In the genomic region with DNA sequence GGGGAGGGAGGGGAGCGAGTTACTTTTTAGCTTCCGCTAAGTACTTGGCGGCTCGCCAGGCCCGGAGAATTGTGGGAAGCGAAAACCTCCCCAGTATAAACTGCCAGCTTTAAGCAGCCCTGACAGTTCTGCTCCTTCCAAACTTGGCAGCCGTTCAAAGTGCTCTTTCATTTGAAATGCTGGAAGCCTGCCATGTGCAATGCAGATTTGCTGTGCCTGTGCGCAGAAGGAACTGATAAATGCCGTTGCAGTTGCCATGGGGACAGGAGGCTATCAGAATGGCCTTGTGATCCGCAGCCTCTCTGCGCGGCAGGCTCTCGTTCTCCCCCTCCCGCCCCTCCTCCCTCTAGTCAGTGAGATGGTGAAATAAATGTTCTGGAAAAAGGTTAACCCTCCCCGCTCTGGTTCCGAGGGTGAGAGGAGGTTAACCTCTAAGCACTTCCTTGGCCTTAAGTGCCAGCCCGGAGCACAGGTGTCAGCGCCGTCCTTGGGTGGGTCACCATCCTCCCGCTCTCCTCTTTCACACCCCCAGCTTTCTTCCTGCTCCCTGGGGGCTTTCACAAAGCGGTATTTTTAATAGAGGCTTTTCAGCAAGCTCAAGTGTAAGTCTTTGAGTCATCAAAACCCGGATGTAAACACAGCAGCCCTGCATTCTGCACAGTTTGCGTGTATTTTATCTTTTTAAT, we compare ENCODE assay signal across 1 cellular context.
TF ChIP-seq lines count a peak whose summit lies in the region.

No MANE protein-coding gene starts in this region.

TF ChIP-seq in GM12878, 131 proteins besides CTCF, POLR2A, EP300 and RAD21 (continues in another document):
- TF ChIP-seq SMAD1 (IDR thresholded peaks at IDR 0.05; ENCODE audit: low read depth, partially characterized antibody) = peak; percentile 99
- TF ChIP-seq, protein P1, sequence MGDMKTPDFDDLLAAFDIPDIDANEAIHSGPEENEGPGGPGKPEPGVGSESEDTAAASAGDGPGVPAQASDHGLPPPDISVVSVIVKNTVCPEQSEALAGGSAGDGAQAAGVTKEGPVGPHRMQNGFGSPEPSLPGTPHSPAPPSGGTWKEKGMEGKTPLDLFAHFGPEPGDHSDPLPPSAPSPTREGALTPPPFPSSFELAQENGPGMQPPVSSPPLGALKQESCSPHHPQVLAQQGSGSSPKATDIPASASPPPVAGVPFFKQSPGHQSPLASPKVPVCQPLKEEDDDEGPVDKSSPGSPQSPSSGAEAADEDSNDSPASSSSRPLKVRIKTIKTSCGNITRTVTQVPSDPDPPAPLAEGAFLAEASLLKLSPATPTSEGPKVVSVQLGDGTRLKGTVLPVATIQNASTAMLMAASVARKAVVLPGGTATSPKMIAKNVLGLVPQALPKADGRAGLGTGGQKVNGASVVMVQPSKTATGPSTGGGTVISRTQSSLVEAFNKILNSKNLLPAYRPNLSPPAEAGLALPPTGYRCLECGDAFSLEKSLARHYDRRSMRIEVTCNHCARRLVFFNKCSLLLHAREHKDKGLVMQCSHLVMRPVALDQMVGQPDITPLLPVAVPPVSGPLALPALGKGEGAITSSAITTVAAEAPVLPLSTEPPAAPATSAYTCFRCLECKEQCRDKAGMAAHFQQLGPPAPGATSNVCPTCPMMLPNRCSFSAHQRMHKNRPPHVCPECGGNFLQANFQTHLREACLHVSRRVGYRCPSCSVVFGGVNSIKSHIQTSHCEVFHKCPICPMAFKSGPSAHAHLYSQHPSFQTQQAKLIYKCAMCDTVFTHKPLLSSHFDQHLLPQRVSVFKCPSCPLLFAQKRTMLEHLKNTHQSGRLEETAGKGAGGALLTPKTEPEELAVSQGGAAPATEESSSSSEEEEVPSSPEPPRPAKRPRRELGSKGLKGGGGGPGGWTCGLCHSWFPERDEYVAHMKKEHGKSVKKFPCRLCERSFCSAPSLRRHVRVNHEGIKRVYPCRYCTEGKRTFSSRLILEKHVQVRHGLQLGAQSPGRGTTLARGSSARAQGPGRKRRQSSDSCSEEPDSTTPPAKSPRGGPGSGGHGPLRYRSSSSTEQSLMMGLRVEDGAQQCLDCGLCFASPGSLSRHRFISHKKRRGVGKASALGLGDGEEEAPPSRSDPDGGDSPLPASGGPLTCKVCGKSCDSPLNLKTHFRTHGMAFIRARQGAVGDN (IDR thresholded peaks at IDR 0.05) = peak; percentile 60
- no peak for TF ChIP-seq NFYA (IDR thresholded peaks at IDR 0.05; ENCODE audit: borderline replicate concordance, low read depth, low read length)
- peak; percentile 94 for TF ChIP-seq MXI1 (IDR thresholded peaks at IDR 0.05; ENCODE audit: low read depth, low read length)
- TF ChIP-seq IKZF2 (IDR thresholded peaks at IDR 0.05) = peak in 1 of 2 experiments; percentile 64
- TF ChIP-seq KLF5 (IDR thresholded peaks at IDR 0.05; ENCODE audit: partially characterized antibody) = peak; percentile 42
- no peak for TF ChIP-seq STAT1 (conservative IDR thresholded peaks at IDR 0.05)
- TF ChIP-seq ZBED1 (IDR thresholded peaks at IDR 0.05; ENCODE audit: borderline replicate concordance) = 0 out of 2 replicates have a peak, but pooled peaks have one; percentile 37
- TF ChIP-seq, protein P2, sequence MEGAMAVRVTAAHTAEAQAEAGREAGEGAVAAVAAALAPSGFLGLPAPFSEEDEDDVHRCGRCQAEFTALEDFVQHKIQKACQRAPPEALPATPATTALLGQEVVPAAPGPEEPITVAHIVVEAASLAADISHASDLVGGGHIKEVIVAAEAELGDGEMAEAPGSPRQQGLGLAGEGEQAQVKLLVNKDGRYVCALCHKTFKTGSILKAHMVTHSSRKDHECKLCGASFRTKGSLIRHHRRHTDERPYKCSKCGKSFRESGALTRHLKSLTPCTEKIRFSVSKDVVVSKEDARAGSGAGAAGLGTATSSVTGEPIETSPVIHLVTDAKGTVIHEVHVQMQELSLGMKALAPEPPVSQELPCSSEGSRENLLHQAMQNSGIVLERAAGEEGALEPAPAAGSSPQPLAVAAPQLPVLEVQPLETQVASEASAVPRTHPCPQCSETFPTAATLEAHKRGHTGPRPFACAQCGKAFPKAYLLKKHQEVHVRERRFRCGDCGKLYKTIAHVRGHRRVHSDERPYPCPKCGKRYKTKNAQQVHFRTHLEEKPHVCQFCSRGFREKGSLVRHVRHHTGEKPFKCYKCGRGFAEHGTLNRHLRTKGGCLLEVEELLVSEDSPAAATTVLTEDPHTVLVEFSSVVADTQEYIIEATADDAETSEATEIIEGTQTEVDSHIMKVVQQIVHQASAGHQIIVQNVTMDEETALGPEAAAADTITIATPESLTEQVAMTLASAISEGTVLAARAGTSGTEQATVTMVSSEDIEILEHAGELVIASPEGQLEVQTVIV (IDR thresholded peaks at IDR 0.05; ENCODE audit: borderline replicate concordance, partially characterized antibody) = no peak
- TF ChIP-seq, protein P3, sequence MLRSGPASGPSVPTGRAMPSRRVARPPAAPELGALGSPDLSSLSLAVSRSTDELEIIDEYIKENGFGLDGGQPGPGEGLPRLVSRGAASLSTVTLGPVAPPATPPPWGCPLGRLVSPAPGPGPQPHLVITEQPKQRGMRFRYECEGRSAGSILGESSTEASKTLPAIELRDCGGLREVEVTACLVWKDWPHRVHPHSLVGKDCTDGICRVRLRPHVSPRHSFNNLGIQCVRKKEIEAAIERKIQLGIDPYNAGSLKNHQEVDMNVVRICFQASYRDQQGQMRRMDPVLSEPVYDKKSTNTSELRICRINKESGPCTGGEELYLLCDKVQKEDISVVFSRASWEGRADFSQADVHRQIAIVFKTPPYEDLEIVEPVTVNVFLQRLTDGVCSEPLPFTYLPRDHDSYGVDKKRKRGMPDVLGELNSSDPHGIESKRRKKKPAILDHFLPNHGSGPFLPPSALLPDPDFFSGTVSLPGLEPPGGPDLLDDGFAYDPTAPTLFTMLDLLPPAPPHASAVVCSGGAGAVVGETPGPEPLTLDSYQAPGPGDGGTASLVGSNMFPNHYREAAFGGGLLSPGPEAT (IDR thresholded peaks at IDR 0.05; ENCODE audit: low read depth) = peak; percentile 45; the same call in 1 of the 2 replicates
- peak; percentile 75; the same call in 1 of the 2 replicates for TF ChIP-seq TAF1 (IDR thresholded peaks at IDR 0.05; ENCODE audit: borderline replicate concordance, low read depth, low read length)
- TF ChIP-seq, protein P4, sequence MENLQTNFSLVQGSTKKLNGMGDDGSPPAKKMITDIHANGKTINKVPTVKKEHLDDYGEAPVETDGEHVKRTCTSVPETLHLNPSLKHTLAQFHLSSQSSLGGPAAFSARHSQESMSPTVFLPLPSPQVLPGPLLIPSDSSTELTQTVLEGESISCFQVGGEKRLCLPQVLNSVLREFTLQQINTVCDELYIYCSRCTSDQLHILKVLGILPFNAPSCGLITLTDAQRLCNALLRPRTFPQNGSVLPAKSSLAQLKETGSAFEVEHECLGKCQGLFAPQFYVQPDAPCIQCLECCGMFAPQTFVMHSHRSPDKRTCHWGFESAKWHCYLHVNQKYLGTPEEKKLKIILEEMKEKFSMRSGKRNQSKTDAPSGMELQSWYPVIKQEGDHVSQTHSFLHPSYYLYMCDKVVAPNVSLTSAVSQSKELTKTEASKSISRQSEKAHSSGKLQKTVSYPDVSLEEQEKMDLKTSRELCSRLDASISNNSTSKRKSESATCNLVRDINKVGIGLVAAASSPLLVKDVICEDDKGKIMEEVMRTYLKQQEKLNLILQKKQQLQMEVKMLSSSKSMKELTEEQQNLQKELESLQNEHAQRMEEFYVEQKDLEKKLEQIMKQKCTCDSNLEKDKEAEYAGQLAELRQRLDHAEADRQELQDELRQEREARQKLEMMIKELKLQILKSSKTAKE (IDR thresholded peaks at IDR 0.05; ENCODE audit: low read depth, poor library complexity, severe bottlenecking) = peak; percentile 73
- peak; percentile 48 for TF ChIP-seq NBN (IDR thresholded peaks at IDR 0.05)
- peak; percentile 75 for TF ChIP-seq CBFB (IDR thresholded peaks at IDR 0.05; ENCODE audit: low read depth)
- peak; percentile 52 for TF ChIP-seq NR2F1 (conservative IDR thresholded peaks at IDR 0.05)
- peak; percentile 7 for TF ChIP-seq RELA (IDR thresholded peaks at IDR 0.05; ENCODE audit: borderline replicate concordance, partially characterized antibody)
- peak; percentile 39; the same call in 1 of the 2 replicates for TF ChIP-seq CREB1 (IDR thresholded peaks at IDR 0.05; ENCODE audit: low read depth)
- no peak for TF ChIP-seq WRNIP1 (IDR thresholded peaks at IDR 0.05; ENCODE audit: borderline replicate concordance, low read depth, low read length)
- TF ChIP-seq, protein P5, sequence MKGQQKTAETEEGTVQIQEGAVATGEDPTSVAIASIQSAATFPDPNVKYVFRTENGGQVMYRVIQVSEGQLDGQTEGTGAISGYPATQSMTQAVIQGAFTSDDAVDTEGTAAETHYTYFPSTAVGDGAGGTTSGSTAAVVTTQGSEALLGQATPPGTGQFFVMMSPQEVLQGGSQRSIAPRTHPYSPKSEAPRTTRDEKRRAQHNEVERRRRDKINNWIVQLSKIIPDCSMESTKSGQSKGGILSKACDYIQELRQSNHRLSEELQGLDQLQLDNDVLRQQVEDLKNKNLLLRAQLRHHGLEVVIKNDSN (IDR thresholded peaks at IDR 0.05; ENCODE audit: borderline replicate concordance, extremely low read length, insufficient read depth, low read depth, low read length) = peak; percentile 27
- TF ChIP-seq TBL1XR1 (IDR thresholded peaks at IDR 0.05; ENCODE audit: low read depth, low read length) = no peak
- TF ChIP-seq ATF3 (IDR thresholded peaks at IDR 0.05; ENCODE audit: borderline replicate concordance, extremely low read depth, low read depth, low read length) = no peak
- peak; percentile 77; the same call in 1 of the 2 replicates for TF ChIP-seq YY1 (IDR thresholded peaks at IDR 0.05; ENCODE audit: low read depth, low read length)
- no peak for TF ChIP-seq CEBPZ (IDR thresholded peaks at IDR 0.05; ENCODE audit: low read depth, low read length)
- no peak for TF ChIP-seq ZNF274 (IDR thresholded peaks at IDR 0.05; ENCODE audit: insufficient read depth, insufficient read length)
- 0 out of 2 replicates have a peak, but pooled peaks have one; percentile 29 for TF ChIP-seq ATF7 (IDR thresholded peaks at IDR 0.05; ENCODE audit: low read depth)
- peak; percentile 24; the same call in 1 of the 2 replicates for TF ChIP-seq IRF4 (IDR thresholded peaks at IDR 0.05; ENCODE audit: low read depth, low read length)
- TF ChIP-seq E2F4 (IDR thresholded peaks at IDR 0.05; ENCODE audit: low read depth, low read length) = 0 out of 2 replicates have a peak, but pooled peaks have one; percentile 29
- TF ChIP-seq MAX (IDR thresholded peaks at IDR 0.05; ENCODE audit: low read depth, low read length) = peak; percentile 35; the same call in 1 of the 2 replicates
- peak; percentile 83 for TF ChIP-seq IKZF1 (conservative IDR thresholded peaks at IDR 0.05)
- TF ChIP-seq HDGF (IDR thresholded peaks at IDR 0.05) = peak; percentile 32; the same call in 1 of the 2 replicates
- TF ChIP-seq PML (IDR thresholded peaks at IDR 0.05; ENCODE audit: low read length) = peak; percentile 11; the same call in 1 of the 2 replicates
- peak; percentile 64 for TF ChIP-seq DPF2 (IDR thresholded peaks at IDR 0.05)
- TF ChIP-seq MYB (IDR thresholded peaks at IDR 0.05; ENCODE audit: borderline replicate concordance, low read depth, low read length) = peak; percentile 88; the same call in 1 of the 2 replicates
- TF ChIP-seq BMI1 (IDR thresholded peaks at IDR 0.05; ENCODE audit: borderline replicate concordance) = peak; percentile 97
- TF ChIP-seq CBX3 (IDR thresholded peaks at IDR 0.05; ENCODE audit: borderline replicate concordance, low read depth) = no peak
- no peak for TF ChIP-seq MTA3 (IDR thresholded peaks at IDR 0.05; ENCODE audit: borderline replicate concordance, low read length)
- TF ChIP-seq MTA2 (IDR thresholded peaks at IDR 0.05; ENCODE audit: low read depth) = peak; percentile 22; the same call in 1 of the 2 replicates
